Comparison of ENCODE assay signal across 9 cellular contexts in genomic region chr4:181301735-181302380, GRCh38.
DNase-seq lines count a peak whose midpoint lies in the region; ATAC-seq and TF ChIP-seq lines count a peak whose summit lies in the region.
"Had no signal": no experiment of that assay in that cellular context is flagged by ENCODE, and none has a peak within 500 bp of the region (broad histone marks: within the 10 kb centered on the region; RNA-seq: fewer than 3 reads in every experiment).

No MANE protein-coding gene starts in this region.

- no peaks in the 10 kb centered on the region for H3K27me3 Mint-ChIP-seq in stimulated activated naive B cell treated with anti-CD40 and anti-IgM and Interleukin-4, amounts not matched to agents 10 μg/mL and 1 μg/mL and 100 μg/mL, for 72 hours
- H3K27me3 Mint-ChIP-seq: activated B cell treated with CpG ODN at 0.5 μM for 24 hours had no signal

- H3K4me3 ChIP-seq in Peyer's patch (no peak overlapping the region), foreskin fibroblast (ENCODE audit: low read depth in 1 of 2, low read length in 2 of 2) (no peak overlapping the region)

- H3K4me1 Mint-ChIP-seq in stimulated activated naive B cell treated with anti-CD40 and anti-IgM and Interleukin-4, amounts not matched to agents 10 μg/mL and 1 μg/mL and 100 μg/mL, for 72 hours: peaks cover 0 to 1% of the 10 kb centered on the region in 2 donors
- H3K4me1 Mint-ChIP-seq: activated B cell treated with CpG ODN at 0.5 μM for 24 hours had no signal

- no peak overlapping the region for H3K27ac Mint-ChIP-seq in stimulated activated naive B cell treated with anti-CD40 and anti-IgM and Interleukin-4, amounts not matched to agents 10 μg/mL and 1 μg/mL and 100 μg/mL, for 72 hours
- H3K27ac Mint-ChIP-seq: activated B cell treated with CpG ODN at 0.5 μM for 24 hours had no signal

- H3K4me3 Mint-ChIP-seq in stimulated activated naive B cell treated with anti-CD40 and anti-IgM and Interleukin-4, amounts not matched to agents 10 μg/mL and 1 μg/mL and 100 μg/mL, for 72 hours: no peak overlapping the region
- H3K4me3 Mint-ChIP-seq: activated B cell treated with CpG ODN at 0.5 μM for 24 hours had no signal

- peak; percentile 90 for DNase-seq in DMS153 (lab: John Stamatoyannopoulos, UW)
- peak; percentile 7 for DNase-seq in HS-27A (ENCODE audit: low read depth)
- peak; percentile 22 to 80 (median 74) for DNase-seq in Peyer's patch
- no peak for DNase-seq in foreskin fibroblast
- peak; percentile 0 for DNase-seq in stimulated activated CD8-positive, alpha-beta memory T cell treated with anti-CD3 and anti-CD28 coated beads, Interleukin-4, amount 100 ng/mL, for 24 hours (ENCODE audit: low read depth)
- no peak for DNase-seq in stimulated activated naive B cell treated with anti-CD40 and anti-IgM and Interleukin-4, amounts not matched to agents 10 μg/mL and 1 μg/mL and 100 μg/mL, for 72 hours
- no peak for DNase-seq in effector CD4-positive, alpha-beta T cell
- DNase-seq: activated B cell treated with CpG ODN at 0.5 μM for 24 hours had no signal

- H3K9me3 ChIP-seq in Peyer's patch: no peaks in the 10 kb centered on the region

- no peaks in the 10 kb centered on the region for H3K36me3 Mint-ChIP-seq in stimulated activated naive B cell treated with anti-CD40 and anti-IgM and Interleukin-4, amounts not matched to agents 10 μg/mL and 1 μg/mL and 100 μg/mL, for 72 hours

- H3K9me3 Mint-ChIP-seq in stimulated activated naive B cell treated with anti-CD40 and anti-IgM and Interleukin-4, amounts not matched to agents 10 μg/mL and 1 μg/mL and 100 μg/mL, for 72 hours: peaks cover 0 to 4% of the 10 kb centered on the region in 2 donors
- H3K9me3 Mint-ChIP-seq: activated B cell treated with CpG ODN at 0.5 μM for 24 hours had no signal

- TF ChIP-seq CTCF in Peyer's patch (IDR thresholded peaks at IDR 0.05) (peak in 4 of 6 experiments; percentile 45 to 57 (median 56)), foreskin fibroblast (IDR thresholded peaks at IDR 0.05; ENCODE audit: low read depth, low read length) (peak; percentile 69)

- H3K27ac ChIP-seq in Peyer's patch: no peak overlapping the region

- H3K4me1 ChIP-seq in Peyer's patch: no peaks in the 10 kb centered on the region

- no peaks in the 10 kb centered on the region for H3K27me3 ChIP-seq in Peyer's patch

- ATAC-seq in GM18873 (IDR thresholded peaks at IDR 0.05; ENCODE audit: low FRiP score, unreplicated experiment): peak; percentile 76
- ATAC-seq in stimulated activated naive B cell treated with anti-CD40 and anti-IgM and Interleukin-4, amounts not matched to agents 10 μg/mL and 1 μg/mL and 100 μg/mL, for 72 hours (replicated peaks): no peak

- no peaks in the 10 kb centered on the region for H3K36me3 ChIP-seq in Peyer's patch

- TF ChIP-seq POLR2A in Peyer's patch (IDR thresholded peaks at IDR 0.05): no peak

Comparison
In these comparisons a context has a peak if more than half of its experiments do, and no peak if none do; other contexts are left out.
1. DNase-seq: peak in DMS153 (single experiment), HS-27A (single experiment), Peyer's patch (3 of 3) and stimulated activated CD8-positive, alpha-beta memory T cell treated with anti-CD3 and anti-CD28 coated beads, Interleukin-4, amount 100 ng/mL, for 24 hours (single experiment); none in foreskin fibroblast (0 of 2), stimulated activated naive B cell treated with anti-CD40 and anti-IgM and Interleukin-4, amounts not matched to agents 10 μg/mL and 1 μg/mL and 100 μg/mL, for 72 hours (single experiment) and effector CD4-positive, alpha-beta T cell (single experiment).